Comparison of ENCODE assay signal across 8 cellular contexts in genomic region chr6:30101939-30102700, GRCh38. TPM values are rescaled to one million over a fixed set of nuclear protein-coding genes. Genes with fewer than 3 reads are reported as not detected.
DNase-seq lines count a peak whose midpoint lies in the region; ATAC-seq and TF ChIP-seq lines count a peak whose summit lies in the region.

No MANE protein-coding gene starts in this region.

- peaks cover 45% of the 10 kb centered on the region for H3K4me1 Mint-ChIP-seq in activated CD8-positive, alpha-beta T cell treated with anti-CD3 and anti-CD28 coated beads, Interleukin-2, amount 10 ng/mL, durations not matched to agents 7 days and 5 days (ENCODE audit: low read depth)

- H3K27ac Mint-ChIP-seq in activated CD8-positive, alpha-beta T cell treated with anti-CD3 and anti-CD28 coated beads, Interleukin-2, amount 10 ng/mL, durations not matched to agents 7 days and 5 days = no peak overlapping the region

- peak; percentile 59 for ATAC-seq in HG02642 (IDR thresholded peaks at IDR 0.05; ENCODE audit: poor library complexity, unreplicated experiment)
- peak; percentile 62 for ATAC-seq in activated CD8-positive, alpha-beta T cell treated with anti-CD3 and anti-CD28 coated beads, Interleukin-2, amount 10 ng/mL, durations not matched to agents 7 days and 5 days
- peak; percentile 96 for ATAC-seq in lower lobe of right lung
- ATAC-seq in HG02938 (IDR thresholded peaks at IDR 0.05; ENCODE audit: unreplicated experiment) = no peak

- peaks cover 35% of the 10 kb centered on the region for H3K4me1 ChIP-seq in lower lobe of right lung

- peak overlapping the region; percentile 54 for H3K4me3 ChIP-seq in lower lobe of right lung

- peaks cover 12% of the 10 kb centered on the region for H3K27me3 ChIP-seq in lower lobe of right lung (ENCODE audit: low read depth)

- H3K4me3 Mint-ChIP-seq in activated CD8-positive, alpha-beta T cell treated with anti-CD3 and anti-CD28 coated beads, Interleukin-2, amount 10 ng/mL, durations not matched to agents 7 days and 5 days = peak overlapping the region; percentile 61

- DNase-seq in ELF-1 (ENCODE audit: low read depth, low spot score) = peak; percentile 86
- DNase-seq in NCI-H774 (lab: John Stamatoyannopoulos, UW) = peak; percentile 74
- DNase-seq in activated CD8-positive, alpha-beta T cell treated with anti-CD3 and anti-CD28 coated beads, Interleukin-2, amount 10 ng/mL, durations not matched to agents 7 days and 5 days = peak; percentile 58
- DNase-seq in effector CD4-positive, alpha-beta T cell = peak; percentile 53
- DNase-seq in lower lobe of right lung = peak; percentile 95
- DNase-seq in stimulated activated CD4-positive, alpha-beta T cell treated with anti-CD3 and anti-CD28 coated beads, Interleukin-4, amount 100 ng/mL, for 1 hour = peak; percentile 67

- intact Hi-C loops in lower lobe of right lung (cut with DNase I) = no loop called here

- peaks cover 63% of the 10 kb centered on the region for H3K27me3 Mint-ChIP-seq in activated CD8-positive, alpha-beta T cell treated with anti-CD3 and anti-CD28 coated beads, Interleukin-2, amount 10 ng/mL, durations not matched to agents 7 days and 5 days (ENCODE audit: low read depth)

- H3K27ac ChIP-seq in lower lobe of right lung = peak overlapping the region; percentile 50

- no peaks in the 10 kb centered on the region for H3K9me3 Mint-ChIP-seq in activated CD8-positive, alpha-beta T cell treated with anti-CD3 and anti-CD28 coated beads, Interleukin-2, amount 10 ng/mL, durations not matched to agents 7 days and 5 days (ENCODE audit: insufficient read depth)

- no peaks in the 10 kb centered on the region for H3K36me3 Mint-ChIP-seq in activated CD8-positive, alpha-beta T cell treated with anti-CD3 and anti-CD28 coated beads, Interleukin-2, amount 10 ng/mL, durations not matched to agents 7 days and 5 days (ENCODE audit: low read depth)

- TF ChIP-seq CTCF in lower lobe of right lung (IDR thresholded peaks at IDR 0.05) = no peak

- H3K9me3 ChIP-seq in lower lobe of right lung = no peaks in the 10 kb centered on the region

- CTCF ChIA-PET in activated CD8-positive, alpha-beta T cell treated with anti-CD3 and anti-CD28 coated beads, Interleukin-2, amount 10 ng/mL, durations not matched to agents 7 days and 5 days (lab: Charles Lee) = interaction anchor here (0.7 to 5.6 kb wide), 12 partner anchors 11 to 254 kb away, joined by 3 to 248 read pairs (median 4); partner anchors contain the start of gene TRIM40

- H3K36me3 ChIP-seq in lower lobe of right lung = no peaks in the 10 kb centered on the region

- POLR2A ChIA-PET in activated CD8-positive, alpha-beta T cell treated with anti-CD3 and anti-CD28 coated beads, Interleukin-2, amount 10 ng/mL, durations not matched to agents 7 days and 5 days (lab: Charles Lee) = interaction anchor here (0.6 to 1.4 kb wide), 4 partner anchors 31 to 1633 kb away, joined by 3 to 7 read pairs (median 4); partner anchors contain the start of genes POLR1H and PPP1R11

RNA-seq across cellular contexts. Expression of gene TRIM31, which starts 10.8 kb away (rescaled TPM):
- total RNA-seq in activated CD8-positive, alpha-beta T cell treated with anti-CD3 and anti-CD28 coated beads, Interleukin-2, amount 10 ng/mL, durations not matched to agents 7 days and 5 days = not detected
- 0.62 TPM for total RNA-seq in lower lobe of right lung

RNA-seq across cellular contexts. Expression of gene RNF39, which starts 26.6 kb away (rescaled TPM):
- total RNA-seq in activated CD8-positive, alpha-beta T cell treated with anti-CD3 and anti-CD28 coated beads, Interleukin-2, amount 10 ng/mL, durations not matched to agents 7 days and 5 days = not detected
- total RNA-seq in lower lobe of right lung = 2.5 TPM

RNA-seq across cellular contexts. Expression of gene TRIM40, which starts 33.8 kb away (rescaled TPM):
- not detected for total RNA-seq in activated CD8-positive, alpha-beta T cell treated with anti-CD3 and anti-CD28 coated beads, Interleukin-2, amount 10 ng/mL, durations not matched to agents 7 days and 5 days
- total RNA-seq in lower lobe of right lung = not detected

RNA-seq across cellular contexts. Expression of gene PPP1R11, which starts 35.1 kb away (rescaled TPM):
- 10 to 100 TPM; 48.1 to 50.3 TPM for total RNA-seq in activated CD8-positive, alpha-beta T cell treated with anti-CD3 and anti-CD28 coated beads, Interleukin-2, amount 10 ng/mL, durations not matched to agents 7 days and 5 days
- 65.7 TPM for total RNA-seq in lower lobe of right lung

RNA-seq across cellular contexts. Expression of gene POLR1H, which starts 41.1 kb away (rescaled TPM):
- total RNA-seq in activated CD8-positive, alpha-beta T cell treated with anti-CD3 and anti-CD28 coated beads, Interleukin-2, amount 10 ng/mL, durations not matched to agents 7 days and 5 days = 10 to 100 TPM; 52.3 to 60.4 TPM
- 22.4 TPM for total RNA-seq in lower lobe of right lung
